8 cellular contexts compared by ENCODE assay signal in genomic region chr7:75966209-75966961, GRCh38. TPM values are rescaled to one million over a fixed set of nuclear protein-coding genes. Genes with fewer than 3 reads are reported as not detected.
DNase-seq lines count a peak whose midpoint lies in the region; ATAC-seq and TF ChIP-seq lines count a peak whose summit lies in the region.

No MANE protein-coding gene starts in this region.

- no peak overlapping the region for H3K4me3 ChIP-seq in GM23338
- H3K4me3 ChIP-seq in heart right ventricle: peak overlapping the region in 4 of 10 donors; percentile 4 to 31 (median 14)
- peak overlapping the region in 3 of 4 donors; percentile 31 to 37 (median 37) for H3K4me3 ChIP-seq in sigmoid colon
- no peak overlapping the region for H3K4me3 ChIP-seq in HAP-1

- H3K9me3 ChIP-seq in heart right ventricle: no peaks in the 10 kb centered on the region
- no peaks in the 10 kb centered on the region for H3K9me3 ChIP-seq in sigmoid colon
- no peaks in the 10 kb centered on the region for H3K9me3 ChIP-seq in HAP-1

- H3K36me3 ChIP-seq in GM23338 (ENCODE audit: insufficient read depth): no peaks in the 10 kb centered on the region
- H3K36me3 ChIP-seq in heart right ventricle: peaks cover 0 to 12% (median 0%) of the 10 kb centered on the region in 9 donors
- no peaks in the 10 kb centered on the region for H3K36me3 ChIP-seq in sigmoid colon
- no peaks in the 10 kb centered on the region; the same call in 1 of the 2 replicates for H3K36me3 ChIP-seq in HAP-1 (replicated peaks)

- no peak overlapping the region for H3K4me3 Mint-ChIP-seq in GM23338

- no peak overlapping the region for H2AFZ ChIP-seq in GM23338

- H3K4me1 Mint-ChIP-seq in GM23338: peaks cover 6% of the 10 kb centered on the region

- H3K79me2 ChIP-seq in GM23338 (replicated peaks; ENCODE audit: insufficient read depth): 0 out of 2 replicates have a peak, but pooled peaks cover 2% of the 10 kb centered on the region

- H3K27ac Mint-ChIP-seq in GM23338: peak overlapping the region; percentile 74; the same call in 1 of the 2 replicates

- peaks cover 6% of the 10 kb centered on the region for H4K20me1 ChIP-seq in GM23338 (replicated peaks; ENCODE audit: insufficient read depth)

- TF ChIP-seq EP300 in sigmoid colon (IDR thresholded peaks at IDR 0.05): peak; percentile 69 to 96 (median 91)

- H3K4me1 ChIP-seq in GM23338 (ENCODE audit: insufficient read depth): no peaks in the 10 kb centered on the region
- peaks cover 36 to 97% (median 78%) of the 10 kb centered on the region in 9 donors for H3K4me1 ChIP-seq in heart right ventricle
- peaks cover 0 to 74% (median 61%) of the 10 kb centered on the region in 4 donors for H3K4me1 ChIP-seq in sigmoid colon
- no peaks in the 10 kb centered on the region for H3K4me1 ChIP-seq in HAP-1

- no peak for TF ChIP-seq POLR2A in sigmoid colon (IDR thresholded peaks at IDR 0.05)

- whole genome bisulfite sequencing in heart right ventricle, 2 donors: 50 to 72% methylated on average over 25 of the region's 25 CpGs
- 76 to 83% methylated on average over 25 of the region's 25 CpGs for WGBS in sigmoid colon, 2 donors

- intact Hi-C loops in heart right ventricle (cut with DNase I) (loop anchor here in 2 of 10 donors (5.0 kb wide), 2 partner anchors 46 to 49 kb away; partner anchors contain the start of gene POR (in 2 of the 2)), sigmoid colon (cut with DNase I) (loop anchor here (2.0 to 10.0 kb wide), 4 partner anchors 28 to 1721 kb away; partner anchors contain the start of genes HIP1 and TMEM120A)

- no peaks in the 10 kb centered on the region for H3K9me2 ChIP-seq in GM23338 (ENCODE audit: insufficient read depth)

- DNase-seq in GM23338 (ENCODE audit: low spot score) (no peak), SHP77 treated with DMSO at 0.1 percent for 48 hours (lab: John Stamatoyannopoulos, UW) (peak; percentile 77), heart right ventricle (peak; percentile 52 to 80), sigmoid colon (peak; percentile 94), OCI-M2 (lab: John Stamatoyannopoulos, UW; ENCODE audit: unreplicated experiment) (no peak), HAP-1 (ENCODE audit: low spot score in 2 of 2) (no peak), LoVo (ENCODE audit: low spot score) (no peak), SW 1271 (lab: John Stamatoyannopoulos, UW) (no peak)

- H3F3A ChIP-seq in GM23338 (replicated peaks; ENCODE audit: low read depth): no peaks in the 10 kb centered on the region

- no peaks in the 10 kb centered on the region for H3K9me3 Mint-ChIP-seq in GM23338

- H3K27me3 ChIP-seq in GM23338 (ENCODE audit: insufficient read depth): no peaks in the 10 kb centered on the region
- H3K27me3 ChIP-seq in heart right ventricle: no peaks in the 10 kb centered on the region
- H3K27me3 ChIP-seq in sigmoid colon: no peaks in the 10 kb centered on the region
- no peaks in the 10 kb centered on the region for H3K27me3 ChIP-seq in HAP-1 (ENCODE audit: low read depth)

- ATAC-seq in GM23338: no peak
- peak; percentile 46 to 78 (median 67) for ATAC-seq in heart right ventricle

- peaks cover 13% of the 10 kb centered on the region for H3K36me3 Mint-ChIP-seq in GM23338 (ENCODE audit: low read depth)

- H3K27ac ChIP-seq in GM23338 (ENCODE audit: low read depth) (no peak overlapping the region), heart right ventricle (peak overlapping the region; percentile 70 to 95 (median 82)), sigmoid colon (peak overlapping the region; percentile 84 to 95 (median 94))

- H3K27me3 Mint-ChIP-seq in GM23338 (ENCODE audit: insufficient read depth, low read depth, poor library complexity): peaks cover 4% of the 10 kb centered on the region

- no peak overlapping the region for H3K4me2 ChIP-seq in GM23338

- no peak for TF ChIP-seq CTCF in GM23338 (conservative IDR thresholded peaks at IDR 0.05; ENCODE audit: low read depth in 2 of 2)
- TF ChIP-seq CTCF in heart right ventricle (IDR thresholded peaks at IDR 0.05): no peak
- TF ChIP-seq CTCF in sigmoid colon (IDR thresholded peaks at IDR 0.05): peak in 1 of 4 experiments; percentile 7

- in situ Hi-C loops in HAP-1 (cut with MboI; ENCODE audit: low sequenced_read_pairs): no loop called here

TF ChIP-seq in GM23338, 12 proteins besides CTCF, POLR2A, EP300 and RAD21 (continues in another document):
- TF ChIP-seq JUNB (IDR thresholded peaks at IDR 0.05; ENCODE audit: unreplicated experiment) (no peak), STAT1 (IDR thresholded peaks at IDR 0.05; ENCODE audit: unreplicated experiment) (no peak), EZH2 (IDR thresholded peaks at IDR 0.05; ENCODE audit: low read depth, unreplicated experiment) (no peak), CREB1 (CRISPR knock-in tag; IDR thresholded peaks at IDR 0.05; ENCODE audit: low read depth) (no peak), NANOG (IDR thresholded peaks at IDR 0.05; ENCODE audit: borderline replicate concordance) (no peak), ZNF114 (CRISPR knock-in tag; IDR thresholded peaks at IDR 0.05) (no peak)
- TF ChIP-seq, protein P1, sequence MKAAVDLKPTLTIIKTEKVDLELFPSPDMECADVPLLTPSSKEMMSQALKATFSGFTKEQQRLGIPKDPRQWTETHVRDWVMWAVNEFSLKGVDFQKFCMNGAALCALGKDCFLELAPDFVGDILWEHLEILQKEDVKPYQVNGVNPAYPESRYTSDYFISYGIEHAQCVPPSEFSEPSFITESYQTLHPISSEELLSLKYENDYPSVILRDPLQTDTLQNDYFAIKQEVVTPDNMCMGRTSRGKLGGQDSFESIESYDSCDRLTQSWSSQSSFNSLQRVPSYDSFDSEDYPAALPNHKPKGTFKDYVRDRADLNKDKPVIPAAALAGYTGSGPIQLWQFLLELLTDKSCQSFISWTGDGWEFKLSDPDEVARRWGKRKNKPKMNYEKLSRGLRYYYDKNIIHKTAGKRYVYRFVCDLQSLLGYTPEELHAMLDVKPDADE (IDR thresholded peaks at IDR 0.05): no peak

RNA-seq across cellular contexts. Expression of gene TMEM120A, which starts 28.0 kb away (rescaled TPM):
- 12.7 TPM in 2 replicates for total RNA-seq in GM23338 (2014; rRNA removed; shearing (Covaris generic))
- polyA plus RNA-seq in GM23338 (2016; fragmentation: Nextera tagmentation; extraction: Ambion mirVana) (22.3 and 27.1 TPM in 2 replicates), heart right ventricle (100 to 1,000 TPM; 179 to 220 TPM), sigmoid colon (10 to 100 TPM; 65.9 to 88.2 (median 77.5) TPM)
- total RNA-seq in heart right ventricle (100 to 1,000 TPM; 132 to 192 (median 149) TPM), sigmoid colon (10 to 100 TPM; 18.3 to 49.0 (median 35.9) TPM)

RNA-seq across cellular contexts. Expression of gene POR, which starts 51.4 kb away (rescaled TPM):
- 126 and 164 TPM in 2 replicates for total RNA-seq in GM23338 (2014; rRNA removed; shearing (Covaris generic))
- polyA plus RNA-seq in GM23338 (2016; fragmentation: Nextera tagmentation; extraction: Ambion mirVana) (126 and 137 TPM in 2 replicates), heart right ventricle (100 to 1,000 TPM; 104 to 185 TPM), sigmoid colon (10 to 100 TPM; 20.4 to 98.9 (median 49.9) TPM)
- total RNA-seq in heart right ventricle (100 to 1,000 TPM in 1 of 10 donors, 10 to 100 TPM in 9; 37.3 to 203 (median 59.3) TPM), sigmoid colon (10 to 100 TPM; 33.2 to 47.4 (median 39.2) TPM)

Comparison
In these comparisons a context has a peak if more than half of its experiments do, and no peak if none do; other contexts are left out.
1. DNase-seq: peak in SHP77 treated with DMSO at 0.1 percent for 48 hours (single experiment), heart right ventricle (2 of 2) and sigmoid colon (single experiment); none in GM23338 (single experiment), OCI-M2 (single experiment), HAP-1 (0 of 2), LoVo (single experiment) and SW 1271 (0 of 2).
2. H3K4me3 ChIP-seq: peak in sigmoid colon (3 of 4); none in GM23338 (single experiment) and HAP-1 (single experiment).